Comparison of ENCODE assay signal across 1 cellular context in the genomic region with DNA sequence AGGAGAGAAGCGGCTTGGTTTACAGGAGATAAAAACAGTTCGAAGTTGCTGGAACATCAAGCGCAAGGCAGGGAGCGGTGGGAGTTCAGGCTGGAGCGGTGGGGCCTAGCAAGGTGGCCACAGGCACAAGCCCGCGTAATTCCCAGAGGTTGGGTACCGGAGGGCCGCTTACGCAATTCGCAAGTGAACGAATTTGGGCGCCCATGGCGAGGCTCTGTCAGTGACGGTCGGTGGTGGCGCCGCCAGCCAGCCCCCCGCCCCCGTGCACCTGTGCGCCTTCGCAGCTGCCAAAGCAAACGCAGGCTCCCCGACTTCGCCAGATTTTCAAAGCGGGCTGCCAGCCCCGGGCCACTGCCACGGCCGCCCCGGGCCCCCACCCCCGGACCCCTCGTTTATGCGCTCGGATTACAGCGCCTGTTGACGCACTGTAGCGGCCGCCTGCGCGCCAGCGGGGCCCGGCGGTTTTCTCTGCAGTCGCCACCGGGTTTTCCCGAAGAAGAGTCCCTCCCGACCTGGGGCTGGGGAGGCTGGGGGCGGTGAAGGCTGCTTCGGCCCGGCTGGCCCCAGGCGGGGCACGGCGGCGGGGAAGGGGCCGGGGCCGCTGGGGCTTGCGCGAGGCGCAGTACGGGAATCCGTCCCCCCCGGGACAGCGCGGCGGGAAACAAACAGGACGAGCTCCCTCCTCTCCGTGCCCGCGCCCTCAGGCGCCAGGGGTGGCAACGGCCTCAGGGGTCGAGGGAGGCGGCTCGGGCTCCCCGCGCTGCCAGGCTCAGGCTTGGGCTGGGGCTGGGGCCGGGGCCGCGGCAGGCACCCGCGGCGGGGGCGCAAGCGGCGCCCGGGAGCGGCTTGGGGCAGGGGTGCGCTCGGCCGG.
TF ChIP-seq lines count a peak whose summit lies in the region.

No MANE protein-coding gene starts in this region.

TF ChIP-seq in GM12878, 131 proteins besides CTCF, POLR2A, EP300 and RAD21 (continues in another document):
- TF ChIP-seq, protein P1, sequence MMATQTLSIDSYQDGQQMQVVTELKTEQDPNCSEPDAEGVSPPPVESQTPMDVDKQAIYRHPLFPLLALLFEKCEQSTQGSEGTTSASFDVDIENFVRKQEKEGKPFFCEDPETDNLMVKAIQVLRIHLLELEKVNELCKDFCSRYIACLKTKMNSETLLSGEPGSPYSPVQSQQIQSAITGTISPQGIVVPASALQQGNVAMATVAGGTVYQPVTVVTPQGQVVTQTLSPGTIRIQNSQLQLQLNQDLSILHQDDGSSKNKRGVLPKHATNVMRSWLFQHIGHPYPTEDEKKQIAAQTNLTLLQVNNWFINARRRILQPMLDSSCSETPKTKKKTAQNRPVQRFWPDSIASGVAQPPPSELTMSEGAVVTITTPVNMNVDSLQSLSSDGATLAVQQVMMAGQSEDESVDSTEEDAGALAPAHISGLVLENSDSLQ (IDR thresholded peaks at IDR 0.05) = no peak
- 0 out of 2 replicates have a peak, but pooled peaks have one; percentile 48 for TF ChIP-seq SMAD5 (IDR thresholded peaks at IDR 0.05; ENCODE audit: low read depth)
- TF ChIP-seq, protein P2, sequence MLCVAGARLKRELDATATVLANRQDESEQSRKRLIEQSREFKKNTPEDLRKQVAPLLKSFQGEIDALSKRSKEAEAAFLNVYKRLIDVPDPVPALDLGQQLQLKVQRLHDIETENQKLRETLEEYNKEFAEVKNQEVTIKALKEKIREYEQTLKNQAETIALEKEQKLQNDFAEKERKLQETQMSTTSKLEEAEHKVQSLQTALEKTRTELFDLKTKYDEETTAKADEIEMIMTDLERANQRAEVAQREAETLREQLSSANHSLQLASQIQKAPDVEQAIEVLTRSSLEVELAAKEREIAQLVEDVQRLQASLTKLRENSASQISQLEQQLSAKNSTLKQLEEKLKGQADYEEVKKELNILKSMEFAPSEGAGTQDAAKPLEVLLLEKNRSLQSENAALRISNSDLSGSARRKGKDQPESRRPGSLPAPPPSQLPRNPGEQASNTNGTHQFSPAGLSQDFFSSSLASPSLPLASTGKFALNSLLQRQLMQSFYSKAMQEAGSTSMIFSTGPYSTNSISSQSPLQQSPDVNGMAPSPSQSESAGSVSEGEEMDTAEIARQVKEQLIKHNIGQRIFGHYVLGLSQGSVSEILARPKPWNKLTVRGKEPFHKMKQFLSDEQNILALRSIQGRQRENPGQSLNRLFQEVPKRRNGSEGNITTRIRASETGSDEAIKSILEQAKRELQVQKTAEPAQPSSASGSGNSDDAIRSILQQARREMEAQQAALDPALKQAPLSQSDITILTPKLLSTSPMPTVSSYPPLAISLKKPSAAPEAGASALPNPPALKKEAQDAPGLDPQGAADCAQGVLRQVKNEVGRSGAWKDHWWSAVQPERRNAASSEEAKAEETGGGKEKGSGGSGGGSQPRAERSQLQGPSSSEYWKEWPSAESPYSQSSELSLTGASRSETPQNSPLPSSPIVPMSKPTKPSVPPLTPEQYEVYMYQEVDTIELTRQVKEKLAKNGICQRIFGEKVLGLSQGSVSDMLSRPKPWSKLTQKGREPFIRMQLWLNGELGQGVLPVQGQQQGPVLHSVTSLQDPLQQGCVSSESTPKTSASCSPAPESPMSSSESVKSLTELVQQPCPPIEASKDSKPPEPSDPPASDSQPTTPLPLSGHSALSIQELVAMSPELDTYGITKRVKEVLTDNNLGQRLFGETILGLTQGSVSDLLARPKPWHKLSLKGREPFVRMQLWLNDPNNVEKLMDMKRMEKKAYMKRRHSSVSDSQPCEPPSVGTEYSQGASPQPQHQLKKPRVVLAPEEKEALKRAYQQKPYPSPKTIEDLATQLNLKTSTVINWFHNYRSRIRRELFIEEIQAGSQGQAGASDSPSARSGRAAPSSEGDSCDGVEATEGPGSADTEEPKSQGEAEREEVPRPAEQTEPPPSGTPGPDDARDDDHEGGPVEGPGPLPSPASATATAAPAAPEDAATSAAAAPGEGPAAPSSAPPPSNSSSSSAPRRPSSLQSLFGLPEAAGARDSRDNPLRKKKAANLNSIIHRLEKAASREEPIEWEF (IDR thresholded peaks at IDR 0.05; ENCODE audit: insufficient replicate concordance, low read depth, low read length) = no peak
- TF ChIP-seq ZNF207 (IDR thresholded peaks at IDR 0.05; ENCODE audit: borderline replicate concordance) = no peak
- TF ChIP-seq WRNIP1 (IDR thresholded peaks at IDR 0.05; ENCODE audit: borderline replicate concordance, low read depth, low read length) = no peak
- no peak for TF ChIP-seq MTA3 (IDR thresholded peaks at IDR 0.05; ENCODE audit: borderline replicate concordance, low read length)
- no peak for TF ChIP-seq IRF4 (IDR thresholded peaks at IDR 0.05; ENCODE audit: low read depth, low read length)
- no peak for TF ChIP-seq MEF2A (IDR thresholded peaks at IDR 0.05; ENCODE audit: insufficient read depth, low read depth, low read length)
- TF ChIP-seq SIN3A (IDR thresholded peaks at IDR 0.05; ENCODE audit: low read depth, low read length) = peak; percentile 27; the same call in 1 of the 2 replicates
- TF ChIP-seq, protein P3, sequence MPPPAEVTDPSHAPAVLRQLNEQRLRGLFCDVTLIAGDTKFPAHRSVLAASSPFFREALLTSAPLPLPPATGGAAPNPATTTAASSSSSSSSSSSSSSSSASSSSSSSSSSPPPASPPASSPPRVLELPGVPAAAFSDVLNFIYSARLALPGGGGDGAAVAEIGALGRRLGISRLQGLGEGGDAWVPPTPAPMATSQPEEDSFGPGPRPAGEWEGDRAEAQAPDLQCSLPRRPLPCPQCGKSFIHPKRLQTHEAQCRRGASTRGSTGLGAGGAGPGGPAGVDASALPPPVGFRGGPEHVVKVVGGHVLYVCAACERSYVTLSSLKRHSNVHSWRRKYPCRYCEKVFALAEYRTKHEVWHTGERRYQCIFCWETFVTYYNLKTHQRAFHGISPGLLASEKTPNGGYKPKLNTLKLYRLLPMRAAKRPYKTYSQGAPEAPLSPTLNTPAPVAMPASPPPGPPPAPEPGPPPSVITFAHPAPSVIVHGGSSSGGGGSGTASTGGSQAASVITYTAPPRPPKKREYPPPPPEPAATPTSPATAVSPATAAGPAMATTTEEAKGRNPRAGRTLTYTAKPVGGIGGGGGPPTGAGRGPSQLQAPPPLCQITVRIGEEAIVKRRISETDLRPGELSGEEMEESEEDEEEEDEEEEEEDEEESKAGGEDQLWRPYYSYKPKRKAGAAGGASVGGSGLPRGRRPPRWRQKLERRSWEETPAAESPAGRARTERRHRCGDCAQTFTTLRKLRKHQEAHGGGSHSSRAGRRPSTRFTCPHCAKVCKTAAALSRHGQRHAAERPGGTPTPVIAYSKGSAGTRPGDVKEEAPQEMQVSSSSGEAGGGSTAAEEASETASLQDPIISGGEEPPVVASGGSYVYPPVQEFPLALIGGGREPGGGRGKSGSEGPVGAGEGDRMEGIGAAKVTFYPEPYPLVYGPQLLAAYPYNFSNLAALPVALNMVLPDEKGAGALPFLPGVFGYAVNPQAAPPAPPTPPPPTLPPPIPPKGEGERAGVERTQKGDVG (CRISPR knock-in tag; IDR thresholded peaks at IDR 0.05) = no peak
- TF ChIP-seq, protein P4, sequence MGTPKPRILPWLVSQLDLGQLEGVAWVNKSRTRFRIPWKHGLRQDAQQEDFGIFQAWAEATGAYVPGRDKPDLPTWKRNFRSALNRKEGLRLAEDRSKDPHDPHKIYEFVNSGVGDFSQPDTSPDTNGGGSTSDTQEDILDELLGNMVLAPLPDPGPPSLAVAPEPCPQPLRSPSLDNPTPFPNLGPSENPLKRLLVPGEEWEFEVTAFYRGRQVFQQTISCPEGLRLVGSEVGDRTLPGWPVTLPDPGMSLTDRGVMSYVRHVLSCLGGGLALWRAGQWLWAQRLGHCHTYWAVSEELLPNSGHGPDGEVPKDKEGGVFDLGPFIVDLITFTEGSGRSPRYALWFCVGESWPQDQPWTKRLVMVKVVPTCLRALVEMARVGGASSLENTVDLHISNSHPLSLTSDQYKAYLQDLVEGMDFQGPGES (IDR thresholded peaks at IDR 0.05) = no peak
- TF ChIP-seq, protein P5, sequence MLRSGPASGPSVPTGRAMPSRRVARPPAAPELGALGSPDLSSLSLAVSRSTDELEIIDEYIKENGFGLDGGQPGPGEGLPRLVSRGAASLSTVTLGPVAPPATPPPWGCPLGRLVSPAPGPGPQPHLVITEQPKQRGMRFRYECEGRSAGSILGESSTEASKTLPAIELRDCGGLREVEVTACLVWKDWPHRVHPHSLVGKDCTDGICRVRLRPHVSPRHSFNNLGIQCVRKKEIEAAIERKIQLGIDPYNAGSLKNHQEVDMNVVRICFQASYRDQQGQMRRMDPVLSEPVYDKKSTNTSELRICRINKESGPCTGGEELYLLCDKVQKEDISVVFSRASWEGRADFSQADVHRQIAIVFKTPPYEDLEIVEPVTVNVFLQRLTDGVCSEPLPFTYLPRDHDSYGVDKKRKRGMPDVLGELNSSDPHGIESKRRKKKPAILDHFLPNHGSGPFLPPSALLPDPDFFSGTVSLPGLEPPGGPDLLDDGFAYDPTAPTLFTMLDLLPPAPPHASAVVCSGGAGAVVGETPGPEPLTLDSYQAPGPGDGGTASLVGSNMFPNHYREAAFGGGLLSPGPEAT (IDR thresholded peaks at IDR 0.05; ENCODE audit: low read depth) = no peak
- no peak for TF ChIP-seq CHD4 (IDR thresholded peaks at IDR 0.05)
- TF ChIP-seq, protein P6, sequence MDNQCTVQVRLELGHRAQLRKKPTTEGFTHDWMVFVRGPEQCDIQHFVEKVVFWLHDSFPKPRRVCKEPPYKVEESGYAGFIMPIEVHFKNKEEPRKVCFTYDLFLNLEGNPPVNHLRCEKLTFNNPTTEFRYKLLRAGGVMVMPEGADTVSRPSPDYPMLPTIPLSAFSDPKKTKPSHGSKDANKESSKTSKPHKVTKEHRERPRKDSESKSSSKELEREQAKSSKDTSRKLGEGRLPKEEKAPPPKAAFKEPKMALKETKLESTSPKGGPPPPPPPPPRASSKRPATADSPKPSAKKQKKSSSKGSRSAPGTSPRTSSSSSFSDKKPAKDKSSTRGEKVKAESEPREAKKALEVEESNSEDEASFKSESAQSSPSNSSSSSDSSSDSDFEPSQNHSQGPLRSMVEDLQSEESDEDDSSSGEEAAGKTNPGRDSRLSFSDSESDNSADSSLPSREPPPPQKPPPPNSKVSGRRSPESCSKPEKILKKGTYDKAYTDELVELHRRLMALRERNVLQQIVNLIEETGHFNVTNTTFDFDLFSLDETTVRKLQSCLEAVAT (IDR thresholded peaks at IDR 0.05) = no peak
- no peak for TF ChIP-seq SUZ12 (IDR thresholded peaks at IDR 0.05; ENCODE audit: unreplicated experiment)
- TF ChIP-seq, protein P7, sequence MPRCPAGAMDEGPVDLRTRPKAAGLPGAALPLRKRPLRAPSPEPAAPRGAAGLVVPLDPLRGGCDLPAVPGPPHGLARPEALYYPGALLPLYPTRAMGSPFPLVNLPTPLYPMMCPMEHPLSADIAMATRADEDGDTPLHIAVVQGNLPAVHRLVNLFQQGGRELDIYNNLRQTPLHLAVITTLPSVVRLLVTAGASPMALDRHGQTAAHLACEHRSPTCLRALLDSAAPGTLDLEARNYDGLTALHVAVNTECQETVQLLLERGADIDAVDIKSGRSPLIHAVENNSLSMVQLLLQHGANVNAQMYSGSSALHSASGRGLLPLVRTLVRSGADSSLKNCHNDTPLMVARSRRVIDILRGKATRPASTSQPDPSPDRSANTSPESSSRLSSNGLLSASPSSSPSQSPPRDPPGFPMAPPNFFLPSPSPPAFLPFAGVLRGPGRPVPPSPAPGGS (IDR thresholded peaks at IDR 0.05; ENCODE audit: borderline replicate concordance, insufficient read depth, low read depth, low read length, poor library complexity, severe bottlenecking) = no peak
- no peak for TF ChIP-seq ZBED1 (IDR thresholded peaks at IDR 0.05; ENCODE audit: borderline replicate concordance)
- no peak for TF ChIP-seq ZSCAN29 (IDR thresholded peaks at IDR 0.05)
- TF ChIP-seq ZNF622 (IDR thresholded peaks at IDR 0.05) = no peak
- TF ChIP-seq, protein P8, sequence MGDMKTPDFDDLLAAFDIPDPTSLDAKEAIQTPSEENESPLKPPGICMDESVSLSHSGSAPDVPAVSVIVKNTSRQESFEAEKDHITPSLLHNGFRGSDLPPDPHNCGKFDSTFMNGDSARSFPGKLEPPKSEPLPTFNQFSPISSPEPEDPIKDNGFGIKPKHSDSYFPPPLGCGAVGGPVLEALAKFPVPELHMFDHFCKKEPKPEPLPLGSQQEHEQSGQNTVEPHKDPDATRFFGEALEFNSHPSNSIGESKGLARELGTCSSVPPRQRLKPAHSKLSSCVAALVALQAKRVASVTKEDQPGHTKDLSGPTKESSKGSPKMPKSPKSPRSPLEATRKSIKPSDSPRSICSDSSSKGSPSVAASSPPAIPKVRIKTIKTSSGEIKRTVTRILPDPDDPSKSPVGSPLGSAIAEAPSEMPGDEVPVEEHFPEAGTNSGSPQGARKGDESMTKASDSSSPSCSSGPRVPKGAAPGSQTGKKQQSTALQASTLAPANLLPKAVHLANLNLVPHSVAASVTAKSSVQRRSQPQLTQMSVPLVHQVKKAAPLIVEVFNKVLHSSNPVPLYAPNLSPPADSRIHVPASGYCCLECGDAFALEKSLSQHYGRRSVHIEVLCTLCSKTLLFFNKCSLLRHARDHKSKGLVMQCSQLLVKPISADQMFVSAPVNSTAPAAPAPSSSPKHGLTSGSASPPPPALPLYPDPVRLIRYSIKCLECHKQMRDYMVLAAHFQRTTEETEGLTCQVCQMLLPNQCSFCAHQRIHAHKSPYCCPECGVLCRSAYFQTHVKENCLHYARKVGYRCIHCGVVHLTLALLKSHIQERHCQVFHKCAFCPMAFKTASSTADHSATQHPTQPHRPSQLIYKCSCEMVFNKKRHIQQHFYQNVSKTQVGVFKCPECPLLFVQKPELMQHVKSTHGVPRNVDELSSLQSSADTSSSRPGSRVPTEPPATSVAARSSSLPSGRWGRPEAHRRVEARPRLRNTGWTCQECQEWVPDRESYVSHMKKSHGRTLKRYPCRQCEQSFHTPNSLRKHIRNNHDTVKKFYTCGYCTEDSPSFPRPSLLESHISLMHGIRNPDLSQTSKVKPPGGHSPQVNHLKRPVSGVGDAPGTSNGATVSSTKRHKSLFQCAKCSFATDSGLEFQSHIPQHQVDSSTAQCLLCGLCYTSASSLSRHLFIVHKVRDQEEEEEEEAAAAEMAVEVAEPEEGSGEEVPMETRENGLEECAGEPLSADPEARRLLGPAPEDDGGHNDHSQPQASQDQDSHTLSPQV (IDR thresholded peaks at IDR 0.05) = no peak
- no peak for TF ChIP-seq MXI1 (IDR thresholded peaks at IDR 0.05; ENCODE audit: low read depth, low read length)
- TF ChIP-seq ATF7 (IDR thresholded peaks at IDR 0.05; ENCODE audit: low read depth) = no peak
- no peak for TF ChIP-seq PAX8 (IDR thresholded peaks at IDR 0.05)
- no peak for TF ChIP-seq GABPA (IDR thresholded peaks at IDR 0.05; ENCODE audit: low read depth)
- TF ChIP-seq SUPT20H (IDR thresholded peaks at IDR 0.05; ENCODE audit: borderline replicate concordance, control insufficient read depth, low read depth, low read length) = no peak
- TF ChIP-seq, protein P9, sequence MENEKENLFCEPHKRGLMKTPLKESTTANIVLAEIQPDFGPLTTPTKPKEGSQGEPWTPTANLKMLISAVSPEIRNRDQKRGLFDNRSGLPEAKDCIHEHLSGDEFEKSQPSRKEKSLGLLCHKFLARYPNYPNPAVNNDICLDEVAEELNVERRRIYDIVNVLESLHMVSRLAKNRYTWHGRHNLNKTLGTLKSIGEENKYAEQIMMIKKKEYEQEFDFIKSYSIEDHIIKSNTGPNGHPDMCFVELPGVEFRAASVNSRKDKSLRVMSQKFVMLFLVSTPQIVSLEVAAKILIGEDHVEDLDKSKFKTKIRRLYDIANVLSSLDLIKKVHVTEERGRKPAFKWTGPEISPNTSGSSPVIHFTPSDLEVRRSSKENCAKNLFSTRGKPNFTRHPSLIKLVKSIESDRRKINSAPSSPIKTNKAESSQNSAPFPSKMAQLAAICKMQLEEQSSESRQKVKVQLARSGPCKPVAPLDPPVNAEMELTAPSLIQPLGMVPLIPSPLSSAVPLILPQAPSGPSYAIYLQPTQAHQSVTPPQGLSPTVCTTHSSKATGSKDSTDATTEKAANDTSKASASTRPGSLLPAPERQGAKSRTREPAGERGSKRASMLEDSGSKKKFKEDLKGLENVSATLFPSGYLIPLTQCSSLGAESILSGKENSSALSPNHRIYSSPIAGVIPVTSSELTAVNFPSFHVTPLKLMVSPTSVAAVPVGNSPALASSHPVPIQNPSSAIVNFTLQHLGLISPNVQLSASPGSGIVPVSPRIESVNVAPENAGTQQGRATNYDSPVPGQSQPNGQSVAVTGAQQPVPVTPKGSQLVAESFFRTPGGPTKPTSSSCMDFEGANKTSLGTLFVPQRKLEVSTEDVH (IDR thresholded peaks at IDR 0.05; ENCODE audit: low read depth, partially characterized antibody) = no peak
- no peak for TF ChIP-seq SIX5 (IDR thresholded peaks at IDR 0.05; ENCODE audit: low read depth, low read length, severe bottlenecking)
